Comparison of ENCODE assay signal across 2 cellular contexts in genomic region chr1:201990427-201990826, GRCh38.
TF ChIP-seq lines count a peak whose summit lies in the region.

No MANE protein-coding gene starts in this region.

TF ChIP-seq in liver, 16 proteins besides CTCF, POLR2A, EP300 and RAD21:
- TF ChIP-seq NR2F2 (IDR thresholded peaks at IDR 0.05) (peak; percentile 23), HNF4G (IDR thresholded peaks at IDR 0.05) (no peak), RXRA (IDR thresholded peaks at IDR 0.05) (peak; percentile 31 to 36)

TF ChIP-seq in HepG2, 621 proteins besides CTCF, POLR2A, EP300 and RAD21:
- TF ChIP-seq ZNF557 (CRISPR knock-in tag; IDR thresholded peaks at IDR 0.05) (no peak), MBNL3 (CRISPR knock-in tag; conservative IDR thresholded peaks at IDR 0.05) (no peak), ZNF33B (CRISPR knock-in tag; IDR thresholded peaks at IDR 0.05) (no peak), ZNF256 (CRISPR knock-in tag; conservative IDR thresholded peaks at IDR 0.05) (no peak), ZNF34 (CRISPR knock-in tag; IDR thresholded peaks at IDR 0.05; ENCODE audit: borderline replicate concordance) (no peak), ATRX (CRISPR knock-in tag; IDR thresholded peaks at IDR 0.05; ENCODE audit: borderline replicate concordance) (no peak), ZNF629 (CRISPR knock-in tag; conservative IDR thresholded peaks at IDR 0.05) (no peak), CENPT (CRISPR knock-in tag; IDR thresholded peaks at IDR 0.05; ENCODE audit: low read depth) (no peak), PAX8 (CRISPR knock-in tag; IDR thresholded peaks at IDR 0.05; ENCODE audit: borderline replicate concordance) (no peak), KDM1A (CRISPR knock-in tag; IDR thresholded peaks at IDR 0.05) (no peak), YEATS4 (CRISPR knock-in tag; IDR thresholded peaks at IDR 0.05; ENCODE audit: borderline replicate concordance) (no peak), STAT5B (CRISPR knock-in tag; IDR thresholded peaks at IDR 0.05) (no peak), MIER2 (CRISPR knock-in tag; IDR thresholded peaks at IDR 0.05) (no peak), NFRKB (IDR thresholded peaks at IDR 0.05) (no peak), ZNF367 (CRISPR knock-in tag; IDR thresholded peaks at IDR 0.05; ENCODE audit: borderline replicate concordance) (no peak), ZNF841 (CRISPR knock-in tag; IDR thresholded peaks at IDR 0.05; ENCODE audit: borderline replicate concordance) (no peak), PRDM15 (CRISPR knock-in tag; IDR thresholded peaks at IDR 0.05) (no peak), KDM4B (CRISPR knock-in tag; IDR thresholded peaks at IDR 0.05) (no peak)
- TF ChIP-seq, protein P1, sequence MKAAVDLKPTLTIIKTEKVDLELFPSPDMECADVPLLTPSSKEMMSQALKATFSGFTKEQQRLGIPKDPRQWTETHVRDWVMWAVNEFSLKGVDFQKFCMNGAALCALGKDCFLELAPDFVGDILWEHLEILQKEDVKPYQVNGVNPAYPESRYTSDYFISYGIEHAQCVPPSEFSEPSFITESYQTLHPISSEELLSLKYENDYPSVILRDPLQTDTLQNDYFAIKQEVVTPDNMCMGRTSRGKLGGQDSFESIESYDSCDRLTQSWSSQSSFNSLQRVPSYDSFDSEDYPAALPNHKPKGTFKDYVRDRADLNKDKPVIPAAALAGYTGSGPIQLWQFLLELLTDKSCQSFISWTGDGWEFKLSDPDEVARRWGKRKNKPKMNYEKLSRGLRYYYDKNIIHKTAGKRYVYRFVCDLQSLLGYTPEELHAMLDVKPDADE (CRISPR knock-in tag; IDR thresholded peaks at IDR 0.05): no peak
